In genomic region chr9:138098908-138099791, GRCh38 we compare ENCODE assay signal across 19 cellular contexts.
A peak's percentile ranks its signal among the peaks of the same experiment; 100 is the strongest.
DNase-seq lines count a peak whose midpoint lies in the region; ATAC-seq, FAIRE-seq and TF ChIP-seq lines count a peak whose summit lies in the region.
"Had no signal": no experiment of that assay in that cellular context is flagged by ENCODE, and none has a peak within 500 bp of the region (broad histone marks: within the 10 kb centered on the region; RNA-seq: fewer than 3 reads in every experiment).

No MANE protein-coding gene starts in this region.

- no peak overlapping the region for H3K14ac ChIP-seq in trophoblast cell (ENCODE audit: low read length)

- no peak overlapping the region for H2BK5ac ChIP-seq in trophoblast cell (ENCODE audit: low read depth, low read length, poor library complexity)

- no peak overlapping the region for H2AFZ ChIP-seq in K562 (ENCODE audit: low read depth, low read length)
- no peak overlapping the region for H2AFZ ChIP-seq in trophoblast cell (ENCODE audit: insufficient read depth, low read length, poor library complexity)

- H3K27ac ChIP-seq in K562 (ENCODE audit: extremely low read depth, low read depth, low read length) = no peak overlapping the region
- no peak overlapping the region for H3K27ac ChIP-seq in trophoblast cell (ENCODE audit: low read depth, low read length)
- no peak overlapping the region for H3K27ac ChIP-seq in ovary
- no peak overlapping the region for H3K27ac ChIP-seq in small intestine (ENCODE audit: low read depth in 1 of 2, low read length in 1 of 2)
- H3K27ac ChIP-seq: body of pancreas, gastrocnemius medialis had no signal

- CTCF ChIA-PET in K562 (lab: Yijun Ruan, JAX; ENCODE audit: low intra/inter-chr PET ratio) = no interaction called here

- H3K4me3 ChIP-seq in K562 (no peak overlapping the region), trophoblast cell (ENCODE audit: low read depth, low read length) (peak overlapping the region; percentile 39), ovary (no peak overlapping the region), small intestine (ENCODE audit: low read depth in 1 of 2, low read length in 2 of 2) (no peak overlapping the region)
- H3K4me3 ChIP-seq: body of pancreas, gastrocnemius medialis had no signal

- H3K79me1 ChIP-seq in trophoblast cell (ENCODE audit: low read length) = no peaks in the 10 kb centered on the region

- H3K79me2 ChIP-seq in K562 (ENCODE audit: control insufficient read depth, insufficient read depth, low read length) (no peaks in the 10 kb centered on the region), trophoblast cell (ENCODE audit: control insufficient read depth, insufficient read depth, low read length, poor library complexity) (no peaks in the 10 kb centered on the region)

- ATAC-seq in K562 = no peak
- ATAC-seq in GM18520 (IDR thresholded peaks at IDR 0.05; ENCODE audit: unreplicated experiment) = no peak
- ATAC-seq in left ventricle myocardium superior = no peak
- ATAC-seq: activated T-cell treated with anti-CD3 and anti-CD28 coated beads, Interleukin-2, amount 50 U/mL, for 72 hours; body of pancreas; CD8-positive, alpha-beta T cell; gastrocnemius medialis had no signal

- no peak overlapping the region for H4K12ac ChIP-seq in trophoblast cell (ENCODE audit: low read depth, low read length)

- TF ChIP-seq RAD21 in K562 (CRISPR knock-in tag; conservative IDR thresholded peaks at IDR 0.05 in 1 of 2, IDR thresholded peaks at IDR 0.05 in 1 of 2) = no peak

- no peak overlapping the region for H3K4ac ChIP-seq in trophoblast cell (ENCODE audit: low read depth, low read length)

- intact Hi-C loops in K562 (cut with micrococcal nuclease) (no loop called here), left ventricle myocardium superior (cut with micrococcal nuclease) (no loop called here), ovary (cut with DNase I) (no loop called here)

- DNase-seq in HTR-8/SVneo (ENCODE audit: insufficient read length, low spot score) = no peak
- DNase-seq in K562 (ENCODE audit: extremely low read depth in 1 of 4, low spot score in 3 of 4) = no peak
- peak; percentile 35 for DNase-seq in islet precursor cell
- no peak for DNase-seq in trophoblast cell
- no peak for DNase-seq in left ventricle myocardium superior
- DNase-seq in ovary = no peak
- DNase-seq in small intestine = no peak
- DNase-seq: activated naive CD8-positive, alpha-beta T cell treated with anti-CD3 and anti-CD28 coated beads, Interleukin-2, amount 10 ng/mL, durations not matched to agents 7 days and 5 days; activated T-cell treated with anti-CD3 and anti-CD28 coated beads, Interleukin-2, amount 50 U/mL, for 72 hours; DMS79; midbrain; NCI-H1417; NCI-H526; SW 1271 had no signal

- no peaks in the 10 kb centered on the region for H3K9me1 ChIP-seq in K562 (ENCODE audit: control insufficient read depth, insufficient read depth, low read length)

- H2BK12ac ChIP-seq in trophoblast cell (ENCODE audit: low read length) = no peak overlapping the region

- in situ Hi-C loops in K562 (cut with MboI) = no loop called here

- H3K23ac ChIP-seq in trophoblast cell (ENCODE audit: low read length) = no peak overlapping the region

- H3K9me3 ChIP-seq in K562 (replicated peaks; ENCODE audit: control insufficient read depth, insufficient read depth, low read depth, low read length) (no peaks in the 10 kb centered on the region), trophoblast cell (ENCODE audit: insufficient read depth, low read depth, low read length) (peaks cover 55% of the 10 kb centered on the region), ovary (no peaks in the 10 kb centered on the region), small intestine (ENCODE audit: control insufficient read depth, low read depth) (no peaks in the 10 kb centered on the region)
- H3K9me3 ChIP-seq: body of pancreas, gastrocnemius medialis had no signal

- POLR2A ChIA-PET in K562 (lab: Yijun Ruan, JAX) = interaction anchor here (1.0 kb wide), 1 partner anchor 145 kb away, joined by 3 read pairs; no protein-coding TSS in a partner anchor

- H3K4me1 ChIP-seq in K562 (replicated peaks in 1 of 2; ENCODE audit: control insufficient read depth in 2 of 2, insufficient read depth in 2 of 2, low read length in 2 of 2) (peaks cover 0 to 4% of the 10 kb centered on the region in 2 experiments; a peak in 2 of 5 replicates), trophoblast cell (ENCODE audit: control insufficient read depth in 1 of 2, insufficient read depth in 2 of 2, low read length in 2 of 2) (no peaks in the 10 kb centered on the region), ovary (ENCODE audit: insufficient read depth) (no peaks in the 10 kb centered on the region), small intestine (ENCODE audit: control insufficient read depth in 2 of 2, insufficient read depth in 1 of 2, low read depth in 1 of 2, low read length in 1 of 2) (no peaks in the 10 kb centered on the region)
- H3K4me1 ChIP-seq: body of pancreas, gastrocnemius medialis had no signal

- TF ChIP-seq POLR2A in K562 (conservative IDR thresholded peaks at IDR 0.05) = no peak
- no peak for TF ChIP-seq POLR2A in ovary (IDR thresholded peaks at IDR 0.05)

- H4K20me1 ChIP-seq in K562 (replicated peaks; ENCODE audit: control insufficient read depth, insufficient read depth, low read length) = no peaks in the 10 kb centered on the region; the same call in 1 of the 2 replicates

- H3K9ac ChIP-seq in K562 (ENCODE audit: insufficient read depth in 1 of 2, low read depth in 2 of 2, low read length in 2 of 2) (no peak overlapping the region), trophoblast cell (ENCODE audit: low read length) (no peak overlapping the region)

- no peak overlapping the region for H2AK5ac ChIP-seq in trophoblast cell (ENCODE audit: low read length)

- H3K4me2 ChIP-seq in K562 (ENCODE audit: insufficient read depth, low read length) = no peak overlapping the region
- H3K4me2 ChIP-seq in trophoblast cell (ENCODE audit: low read length) = no peak overlapping the region

- H2BK120ac ChIP-seq in trophoblast cell (ENCODE audit: insufficient read depth, low read length, poor library complexity) = no peak overlapping the region

- BruUV-seq in K562 (replicated peaks; lab: Mats Ljungman, UMichigan) = no TSS peak

- H4K8ac ChIP-seq in trophoblast cell (ENCODE audit: low read depth, low read length) = no peak overlapping the region

- TF ChIP-seq CTCF in K562 (IDR thresholded peaks at IDR 0.05 in 2 of 3, conservative IDR thresholded peaks at IDR 0.05 in 1 of 3; ENCODE audit: insufficient read depth in 2 of 3, low read depth in 1 of 3, low read length in 3 of 3) (no peak), ovary (IDR thresholded peaks at IDR 0.05) (no peak)

- FAIRE-seq in HTR-8/SVneo (lab: Jason Lieb, UNC) (peak; percentile 55), K562 (lab: Jason Lieb, UNC) (no peak), small intestine (lab: Jason Lieb, UNC) (no peak)
- FAIRE-seq: GM12892 had no signal

- H3K18ac ChIP-seq in trophoblast cell (ENCODE audit: low read length) = no peak overlapping the region

- no peak for TF ChIP-seq EP300 in K562 (IDR thresholded peaks at IDR 0.05; ENCODE audit: low read length)
- no peak for TF ChIP-seq EP300 in ovary (IDR thresholded peaks at IDR 0.05)

- H3K36me3 ChIP-seq in K562 (ENCODE audit: control insufficient read depth, insufficient read depth, low read length) (no peaks in the 10 kb centered on the region), trophoblast cell (ENCODE audit: control insufficient read depth in 1 of 2, insufficient read depth in 2 of 2, low read length in 2 of 2) (no peaks in the 10 kb centered on the region), ovary (no peaks in the 10 kb centered on the region), small intestine (ENCODE audit: control insufficient read depth in 2 of 2, insufficient read depth in 2 of 2, low read length in 2 of 2) (no peaks in the 10 kb centered on the region)
- H3K36me3 ChIP-seq: gastrocnemius medialis had no signal

- 7% methylated on average over 22 of the region's 22 CpGs for WGBS in K562 (ENCODE audit: insufficient coverage, low coverage, missing lambda C conversion rate)
- WGBS in trophoblast cell (ENCODE audit: extremely low coverage, insufficient coverage, insufficient read length) = no CpG with 5 or more reads among the region's 22 CpGs
- WGBS in ovary, 3 donors = 88 to 91% (median 89%) methylated on average over 22 of the region's 22 CpGs
- 89 to 91% (median 91%) methylated on average over 22 of the region's 22 CpGs for WGBS in small intestine, 3 donors

- H4K91ac ChIP-seq in trophoblast cell (ENCODE audit: low read depth, low read length) = no peak overlapping the region

- H3K27me3 ChIP-seq in K562 (ENCODE audit: control insufficient read depth in 2 of 2, insufficient read depth in 2 of 2, low read length in 2 of 2) (peaks cover 0 to 55% of the 10 kb centered on the region in 2 experiments; a peak in 3 of 5 replicates), trophoblast cell (ENCODE audit: insufficient read depth, low read length) (no peaks in the 10 kb centered on the region), ovary (no peaks in the 10 kb centered on the region), small intestine (ENCODE audit: control insufficient read depth in 2 of 2, insufficient read depth in 2 of 2, low read length in 2 of 2) (no peaks in the 10 kb centered on the region)
- H3K27me3 ChIP-seq: body of pancreas, gastrocnemius medialis had no signal

TF ChIP-seq in K562, 482 proteins besides CTCF, POLR2A, EP300 and RAD21 (continues in another document):
- TF ChIP-seq TCF3 (CRISPR knock-in tag; IDR thresholded peaks at IDR 0.05) (no peak), BHLHE40 (IDR thresholded peaks at IDR 0.05; ENCODE audit: low read length) (peak; percentile 16; the same call in 1 of the 2 replicates), HNRNPK (IDR thresholded peaks at IDR 0.05; ENCODE audit: low read depth, low read length, poor library complexity, severe bottlenecking) (no peak), CREBBP (IDR thresholded peaks at IDR 0.05; ENCODE audit: low read depth, low read length) (no peak), ZNF253 (CRISPR knock-in tag; conservative IDR thresholded peaks at IDR 0.05) (no peak), SMARCA5 (IDR thresholded peaks at IDR 0.05) (no peak), ETS2 (tag; IDR thresholded peaks at IDR 0.05; ENCODE audit: borderline replicate concordance, poor library complexity, severe bottlenecking) (no peak), XRCC4 (IDR thresholded peaks at IDR 0.05; ENCODE audit: extremely low read depth, insufficient read depth, insufficient read length) (no peak), MLLT1 (IDR thresholded peaks at IDR 0.05) (no peak)
